ENCODE assay signal across 2 cellular contexts in genomic region chr5:142167458-142167857, GRCh38.
TF ChIP-seq lines count a peak whose summit lies in the region.

No MANE protein-coding gene starts in this region.

TF ChIP-seq in GM23338, 12 proteins besides CTCF, POLR2A, EP300 and RAD21:
- TF ChIP-seq, protein P1, sequence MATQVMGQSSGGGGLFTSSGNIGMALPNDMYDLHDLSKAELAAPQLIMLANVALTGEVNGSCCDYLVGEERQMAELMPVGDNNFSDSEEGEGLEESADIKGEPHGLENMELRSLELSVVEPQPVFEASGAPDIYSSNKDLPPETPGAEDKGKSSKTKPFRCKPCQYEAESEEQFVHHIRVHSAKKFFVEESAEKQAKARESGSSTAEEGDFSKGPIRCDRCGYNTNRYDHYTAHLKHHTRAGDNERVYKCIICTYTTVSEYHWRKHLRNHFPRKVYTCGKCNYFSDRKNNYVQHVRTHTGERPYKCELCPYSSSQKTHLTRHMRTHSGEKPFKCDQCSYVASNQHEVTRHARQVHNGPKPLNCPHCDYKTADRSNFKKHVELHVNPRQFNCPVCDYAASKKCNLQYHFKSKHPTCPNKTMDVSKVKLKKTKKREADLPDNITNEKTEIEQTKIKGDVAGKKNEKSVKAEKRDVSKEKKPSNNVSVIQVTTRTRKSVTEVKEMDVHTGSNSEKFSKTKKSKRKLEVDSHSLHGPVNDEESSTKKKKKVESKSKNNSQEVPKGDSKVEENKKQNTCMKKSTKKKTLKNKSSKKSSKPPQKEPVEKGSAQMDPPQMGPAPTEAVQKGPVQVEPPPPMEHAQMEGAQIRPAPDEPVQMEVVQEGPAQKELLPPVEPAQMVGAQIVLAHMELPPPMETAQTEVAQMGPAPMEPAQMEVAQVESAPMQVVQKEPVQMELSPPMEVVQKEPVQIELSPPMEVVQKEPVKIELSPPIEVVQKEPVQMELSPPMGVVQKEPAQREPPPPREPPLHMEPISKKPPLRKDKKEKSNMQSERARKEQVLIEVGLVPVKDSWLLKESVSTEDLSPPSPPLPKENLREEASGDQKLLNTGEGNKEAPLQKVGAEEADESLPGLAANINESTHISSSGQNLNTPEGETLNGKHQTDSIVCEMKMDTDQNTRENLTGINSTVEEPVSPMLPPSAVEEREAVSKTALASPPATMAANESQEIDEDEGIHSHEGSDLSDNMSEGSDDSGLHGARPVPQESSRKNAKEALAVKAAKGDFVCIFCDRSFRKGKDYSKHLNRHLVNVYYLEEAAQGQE (IDR thresholded peaks at IDR 0.05; ENCODE audit: unreplicated experiment) = no peak
- no peak for TF ChIP-seq STAT1 (IDR thresholded peaks at IDR 0.05; ENCODE audit: unreplicated experiment)
- no peak for TF ChIP-seq ZNF331 (CRISPR knock-in tag; IDR thresholded peaks at IDR 0.05; ENCODE audit: low read depth)
- no peak for TF ChIP-seq JUNB (IDR thresholded peaks at IDR 0.05; ENCODE audit: unreplicated experiment)
- TF ChIP-seq NANOG (IDR thresholded peaks at IDR 0.05; ENCODE audit: borderline replicate concordance) = no peak
- no peak for TF ChIP-seq EZH2phosphoT487 (IDR thresholded peaks at IDR 0.05; ENCODE audit: unreplicated experiment)
- TF ChIP-seq ETS1 (IDR thresholded peaks at IDR 0.05) = no peak
- no peak for TF ChIP-seq CREB1 (CRISPR knock-in tag; IDR thresholded peaks at IDR 0.05; ENCODE audit: low read depth)
- TF ChIP-seq EZH2 (IDR thresholded peaks at IDR 0.05; ENCODE audit: low read depth, unreplicated experiment) = no peak
- TF ChIP-seq POLR2AphosphoS5 (IDR thresholded peaks at IDR 0.05; ENCODE audit: low read depth) = no peak
- TF ChIP-seq, protein P2, sequence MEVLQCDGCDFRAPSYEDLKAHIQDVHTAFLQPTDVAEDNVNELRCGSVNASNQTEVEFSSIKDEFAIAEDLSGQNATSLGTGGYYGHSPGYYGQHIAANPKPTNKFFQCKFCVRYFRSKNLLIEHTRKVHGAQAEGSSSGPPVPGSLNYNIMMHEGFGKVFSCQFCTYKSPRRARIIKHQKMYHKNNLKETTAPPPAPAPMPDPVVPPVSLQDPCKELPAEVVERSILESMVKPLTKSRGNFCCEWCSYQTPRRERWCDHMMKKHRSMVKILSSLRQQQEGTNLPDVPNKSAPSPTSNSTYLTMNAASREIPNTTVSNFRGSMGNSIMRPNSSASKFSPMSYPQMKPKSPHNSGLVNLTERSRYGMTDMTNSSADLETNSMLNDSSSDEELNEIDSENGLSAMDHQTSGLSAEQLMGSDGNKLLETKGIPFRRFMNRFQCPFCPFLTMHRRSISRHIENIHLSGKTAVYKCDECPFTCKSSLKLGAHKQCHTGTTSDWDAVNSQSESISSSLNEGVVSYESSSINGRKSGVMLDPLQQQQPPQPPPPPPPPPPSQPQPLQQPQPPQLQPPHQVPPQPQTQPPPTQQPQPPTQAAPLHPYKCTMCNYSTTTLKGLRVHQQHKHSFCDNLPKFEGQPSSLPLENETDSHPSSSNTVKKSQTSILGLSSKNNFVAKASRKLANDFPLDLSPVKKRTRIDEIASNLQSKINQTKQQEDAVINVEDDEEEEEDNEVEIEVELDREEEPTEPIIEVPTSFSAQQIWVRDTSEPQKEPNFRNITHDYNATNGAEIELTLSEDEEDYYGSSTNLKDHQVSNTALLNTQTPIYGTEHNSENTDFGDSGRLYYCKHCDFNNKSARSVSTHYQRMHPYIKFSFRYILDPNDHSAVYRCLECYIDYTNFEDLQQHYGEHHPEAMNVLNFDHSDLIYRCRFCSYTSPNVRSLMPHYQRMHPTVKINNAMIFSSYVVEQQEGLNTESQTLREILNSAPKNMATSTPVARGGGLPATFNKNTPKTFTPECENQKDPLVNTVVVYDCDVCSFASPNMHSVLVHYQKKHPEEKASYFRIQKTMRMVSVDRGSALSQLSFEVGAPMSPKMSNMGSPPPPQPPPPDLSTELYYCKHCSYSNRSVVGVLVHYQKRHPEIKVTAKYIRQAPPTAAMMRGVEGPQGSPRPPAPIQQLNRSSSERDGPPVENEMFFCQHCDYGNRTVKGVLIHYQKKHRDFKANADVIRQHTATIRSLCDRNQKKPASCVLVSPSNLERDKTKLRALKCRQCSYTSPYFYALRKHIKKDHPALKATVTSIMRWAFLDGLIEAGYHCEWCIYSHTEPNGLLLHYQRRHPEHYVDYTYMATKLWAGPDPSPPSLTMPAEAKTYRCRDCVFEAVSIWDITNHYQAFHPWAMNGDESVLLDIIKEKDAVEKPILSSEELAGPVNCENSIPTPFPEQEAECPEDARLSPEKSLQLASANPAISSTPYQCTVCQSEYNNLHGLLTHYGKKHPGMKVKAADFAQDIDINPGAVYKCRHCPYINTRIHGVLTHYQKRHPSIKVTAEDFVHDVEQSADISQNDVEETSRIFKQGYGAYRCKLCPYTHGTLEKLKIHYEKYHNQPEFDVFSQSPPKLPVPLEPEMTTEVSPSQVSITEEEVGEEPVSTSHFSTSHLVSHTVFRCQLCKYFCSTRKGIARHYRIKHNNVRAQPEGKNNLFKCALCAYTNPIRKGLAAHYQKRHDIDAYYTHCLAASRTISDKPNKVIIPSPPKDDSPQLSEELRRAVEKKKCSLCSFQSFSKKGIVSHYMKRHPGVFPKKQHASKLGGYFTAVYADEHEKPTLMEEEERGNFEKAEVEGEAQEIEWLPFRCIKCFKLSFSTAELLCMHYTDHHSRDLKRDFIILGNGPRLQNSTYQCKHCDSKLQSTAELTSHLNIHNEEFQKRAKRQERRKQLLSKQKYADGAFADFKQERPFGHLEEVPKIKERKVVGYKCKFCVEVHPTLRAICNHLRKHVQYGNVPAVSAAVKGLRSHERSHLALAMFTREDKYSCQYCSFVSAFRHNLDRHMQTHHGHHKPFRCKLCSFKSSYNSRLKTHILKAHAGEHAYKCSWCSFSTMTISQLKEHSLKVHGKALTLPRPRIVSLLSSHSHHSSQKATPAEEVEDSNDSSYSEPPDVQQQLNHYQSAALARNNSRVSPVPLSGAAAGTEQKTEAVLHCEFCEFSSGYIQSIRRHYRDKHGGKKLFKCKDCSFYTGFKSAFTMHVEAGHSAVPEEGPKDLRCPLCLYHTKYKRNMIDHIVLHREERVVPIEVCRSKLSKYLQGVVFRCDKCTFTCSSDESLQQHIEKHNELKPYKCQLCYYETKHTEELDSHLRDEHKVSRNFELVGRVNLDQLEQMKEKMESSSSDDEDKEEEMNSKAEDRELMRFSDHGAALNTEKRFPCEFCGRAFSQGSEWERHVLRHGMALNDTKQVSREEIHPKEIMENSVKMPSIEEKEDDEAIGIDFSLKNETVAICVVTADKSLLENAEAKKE (CRISPR knock-in tag; IDR thresholded peaks at IDR 0.05) = no peak
- no peak for TF ChIP-seq ZNF114 (CRISPR knock-in tag; IDR thresholded peaks at IDR 0.05)

TF ChIP-seq in endothelial cell of umbilical vein, 7 proteins besides CTCF, POLR2A, EP300 and RAD21:
- TF ChIP-seq EZH2 (IDR thresholded peaks at IDR 0.05; ENCODE audit: borderline replicate concordance, low read depth, low read length, severe bottlenecking) (no peak), FOS (IDR thresholded peaks at IDR 0.05; ENCODE audit: borderline replicate concordance, insufficient read depth, low read length) (no peak), MYC (IDR thresholded peaks at IDR 0.05; ENCODE audit: low read depth, low read length) (no peak), MAX (IDR thresholded peaks at IDR 0.05; ENCODE audit: insufficient read depth, insufficient read length) (no peak), JUN (IDR thresholded peaks at IDR 0.05; ENCODE audit: borderline replicate concordance, insufficient read depth, insufficient read length, low read depth) (no peak), POLR2AphosphoS5 (IDR thresholded peaks at IDR 0.05; ENCODE audit: insufficient read depth, low read depth, low read length) (no peak), GATA2 (IDR thresholded peaks at IDR 0.05; ENCODE audit: insufficient read depth, insufficient read length, low read depth, low read length) (no peak)
TF ChIP-seq in endothelial cell of umbilical vein: peak in this region for 0.
